ENCODE assay signal across 26 cellular contexts in genomic region chr12:1297639-1298038, GRCh38.
"Had no signal": no experiment of that assay in that cellular context is flagged by ENCODE, and none has a peak within 500 bp of the region (broad histone marks: within the 10 kb centered on the region; RNA-seq: fewer than 3 reads in every experiment).

No MANE protein-coding gene starts in this region.

- H3K27ac ChIP-seq: heart left ventricle, left lung, neutrophil, ovary, skin epidermis, tibial artery, upper lobe of right lung had no signal

- FAIRE-seq: colon, endometrium had no signal

- ATAC-seq: heart left ventricle; left lung; sciatic nerve; stimulated activated effector memory CD8-positive, alpha-beta T cell treated with anti-CD3 and anti-CD28 coated beads, Interleukin-12 subunit alpha, Interleukin-12 subunit beta, amount 100 ng/mL, for 72 hours; stimulated activated naive CD8-positive, alpha-beta T cell treated with anti-CD3 and anti-CD28 coated beads, Interleukin-15, amount 100 ng/mL, for 72 hours; T-helper 17 cell; upper lobe of right lung had no signal

- H3K4me3 ChIP-seq: heart left ventricle, left lung, lung, ovary, skin epidermis, tibial artery, upper lobe of right lung had no signal

- H3K27me3 ChIP-seq: heart left ventricle, left lung, neutrophil, ovary, tibial artery, upper lobe of right lung had no signal

- DNase-seq: activated CD4-positive, alpha-beta memory T cell treated with anti-CD3 and anti-CD28 coated beads for 36 hours; activated CD4-positive, alpha-beta T cell treated with anti-CD3 and anti-CD28 coated beads, Interleukin-2, amount 10 ng/mL, durations not matched to agents 24 days and 14 days; activated CD4-positive, CD25-positive, alpha-beta regulatory T cell treated with anti-CD3 and anti-CD28 coated beads, Interleukin-2, amount 50 U/mL, for 72 hours; activated CD8-positive, alpha-beta memory T cell treated with anti-CD3 and anti-CD28 coated beads, Interleukin-2, amount 50 U/mL, for 48 hours; activated gamma-delta T cell treated with Interleukin-2 at 50 U/mL for 16 hours; activated naive CD4-positive, alpha-beta T cell treated with anti-CD3 and anti-CD28 coated beads, Interleukin-2, amount 50 U/mL, for 16 hours; activated T-cell treated with anti-CD3 and anti-CD28 coated beads, Interleukin-2, amount 50 U/mL, for 24 hours; amygdala; effector CD8-positive, alpha-beta T cell; heart left ventricle; hypothalamus; left lung; ovary; stimulated activated CD4-positive, alpha-beta T cell treated with anti-CD3 and anti-CD28 coated beads, Interleukin-4, amount 100 ng/mL, for 24 hours; stimulated activated naive CD8-positive, alpha-beta T cell treated with anti-CD3 and anti-CD28 coated beads, Interleukin-15, amount 100 ng/mL, for 72 hours; T-helper 17 cell; T1000; tibial artery; upper lobe of right lung had no signal

- H3K4me1 ChIP-seq: heart left ventricle, left lung, tibial artery, upper lobe of right lung had no signal

- H3K36me3 ChIP-seq: left lung, neutrophil, ovary, upper lobe of right lung had no signal

- H3K9me3 ChIP-seq: left lung, neutrophil, ovary, tibial artery, upper lobe of right lung had no signal
